In genomic region chr6:93164781-93165180, GRCh38 we compare ENCODE assay signal across 29 cellular contexts.
DNase-seq lines count a peak whose midpoint lies in the region; ATAC-seq, FAIRE-seq and TF ChIP-seq lines count a peak whose summit lies in the region.
"Had no signal": no experiment of that assay in that cellular context is flagged by ENCODE, and none has a peak within 500 bp of the region (broad histone marks: within the 10 kb centered on the region; RNA-seq: fewer than 3 reads in every experiment).

No MANE protein-coding gene starts in this region.

- no peak overlapping the region for H3K14ac ChIP-seq in H1 (ENCODE audit: insufficient read length)

- no peak overlapping the region for H3K18ac ChIP-seq in H1 (ENCODE audit: extremely low read depth, low read length)

- no peak for TF ChIP-seq POLR2A in H1 (IDR thresholded peaks at IDR 0.05; ENCODE audit: control extremely low read depth in 1 of 2, low read depth in 2 of 2, low read length in 2 of 2)

- no peak for TF ChIP-seq EP300 in H1 (IDR thresholded peaks at IDR 0.05; ENCODE audit: borderline replicate concordance in 1 of 2, low read depth in 2 of 2, low read length in 2 of 2)

- no peak overlapping the region for H3K9ac ChIP-seq in H1 (replicated peaks in 1 of 4; ENCODE audit: extremely low read depth in 1 of 4, low read depth in 3 of 4, low read length in 3 of 4)
- H3K9ac ChIP-seq: KMS-11 had no signal

- no peak overlapping the region for H2BK120ac ChIP-seq in H1 (replicated peaks; ENCODE audit: low read depth, low read length)

- no peaks in the 10 kb centered on the region for H3K4me1 Mint-ChIP-seq in activated naive CD8-positive, alpha-beta T cell treated with anti-CD3 and anti-CD28 coated beads, Interleukin-2, amount 50 U/mL, for 24 hours
- H3K4me1 Mint-ChIP-seq: activated CD4-positive, alpha-beta T cell treated with anti-CD3 and anti-CD28 coated beads, Interleukin-2, amount 10 ng/mL, durations not matched to agents 7 days and 5 days; mesothelial cell of epicardium; natural killer cell; WTC11 had no signal

- H2BK15ac ChIP-seq in H1 (ENCODE audit: low read length) = no peak overlapping the region

- ATAC-seq in activated naive CD8-positive, alpha-beta T cell treated with anti-CD3 and anti-CD28 coated beads, Interleukin-2, amount 50 U/mL, for 24 hours = no peak
- ATAC-seq in GM21528 (IDR thresholded peaks at IDR 0.05; ENCODE audit: low FRiP score, unreplicated experiment) = no peak
- ATAC-seq in GM19035 (IDR thresholded peaks at IDR 0.05; ENCODE audit: unreplicated experiment) = no peak
- ATAC-seq: activated T-cell treated with anti-CD3 and anti-CD28 coated beads, Interleukin-2, amount 50 U/mL, for 4 hours; gastrocnemius medialis; natural killer cell; WTC11 had no signal

- H3K27ac Mint-ChIP-seq in activated naive CD8-positive, alpha-beta T cell treated with anti-CD3 and anti-CD28 coated beads, Interleukin-2, amount 50 U/mL, for 24 hours = no peak overlapping the region
- H3K27ac Mint-ChIP-seq: activated CD4-positive, alpha-beta T cell treated with anti-CD3 and anti-CD28 coated beads, Interleukin-2, amount 10 ng/mL, durations not matched to agents 7 days and 5 days; mesothelial cell of epicardium; natural killer cell; WTC11 had no signal

- H3K36me3 Mint-ChIP-seq in activated naive CD8-positive, alpha-beta T cell treated with anti-CD3 and anti-CD28 coated beads, Interleukin-2, amount 50 U/mL, for 24 hours (ENCODE audit: low read depth) = no peaks in the 10 kb centered on the region
- H3K36me3 Mint-ChIP-seq: mesothelial cell of epicardium, natural killer cell, WTC11 had no signal

- H3K23ac ChIP-seq in H1 (ENCODE audit: insufficient read length) = no peak overlapping the region

- no peak overlapping the region for H3K4me3 Mint-ChIP-seq in activated naive CD8-positive, alpha-beta T cell treated with anti-CD3 and anti-CD28 coated beads, Interleukin-2, amount 50 U/mL, for 24 hours
- H3K4me3 Mint-ChIP-seq: activated CD4-positive, alpha-beta T cell treated with anti-CD3 and anti-CD28 coated beads, Interleukin-2, amount 10 ng/mL, durations not matched to agents 7 days and 5 days; activated T-cell treated with anti-CD3 and anti-CD28 coated beads, Interleukin-2, amount 50 U/mL, for 4 hours; mesothelial cell of epicardium; natural killer cell; WTC11 had no signal

- H2AFZ ChIP-seq in H1 (ENCODE audit: low read length) = 0 out of 2 replicates have a peak overlapping the region, but pooled peaks have one; percentile 34

- H3K56ac ChIP-seq in H1 (replicated peaks; ENCODE audit: insufficient read length, low read depth, low read length) = no peak overlapping the region

- H2BK20ac ChIP-seq in H1 (ENCODE audit: low read length) = no peak overlapping the region

- peak; percentile 92 for DNase-seq in DMS53 (lab: John Stamatoyannopoulos, UW)
- DNase-seq in NCI-H69 (lab: John Stamatoyannopoulos, UW) = peak; percentile 23
- DNase-seq in H1 (ENCODE audit: low read depth in 1 of 2, low spot score in 2 of 2) = no peak
- DNase-seq in non-pigmented ciliary epithelial cell (ENCODE audit: low read depth) = peak; percentile 27
- no peak for DNase-seq in activated naive CD8-positive, alpha-beta T cell treated with anti-CD3 and anti-CD28 coated beads, Interleukin-2, amount 50 U/mL, for 24 hours
- DNase-seq: activated CD4-positive, alpha-beta T cell treated with anti-CD3 and anti-CD28 coated beads, Interleukin-2, amount 10 ng/mL, durations not matched to agents 7 days and 5 days; activated naive CD4-positive, alpha-beta T cell; activated T-cell treated with anti-CD3 and anti-CD28 coated beads, Interleukin-2, amount 50 U/mL, for 4 hours; BE2C; Caco-2; colonic mucosa; esophagus squamous epithelium; gastrocnemius medialis; HCEC 1CT; hypothalamus; natural killer cell; NCI-H1436 treated with DMSO at 0.1 percent for 48 hours; NCI-H446; small intestine; stimulated activated CD8-positive, alpha-beta memory T cell treated with anti-CD3 and anti-CD28 coated beads, Interleukin-4, amount 100 ng/mL, for 48 hours; stomach; thyroid gland had no signal

- H3K4me1 ChIP-seq in H1 (replicated peaks in 1 of 4; ENCODE audit: control insufficient read depth in 3 of 4, insufficient read depth in 4 of 4, low read length in 3 of 4) = no peaks in the 10 kb centered on the region
- H3K4me1 ChIP-seq: BE2C, breast epithelium, Caco-2, colonic mucosa, esophagus squamous epithelium, gastrocnemius medialis, stomach, thyroid gland had no signal

- H4K91ac ChIP-seq in H1 (replicated peaks; ENCODE audit: insufficient read length, low read length) = no peak overlapping the region

- no peak overlapping the region for H2BK12ac ChIP-seq in H1 (ENCODE audit: low read depth, low read length)

- no peak overlapping the region for H2AK5ac ChIP-seq in H1 (ENCODE audit: low read depth, low read length)

- H3K36me3 ChIP-seq in H1 (ENCODE audit: control insufficient read depth in 2 of 4, insufficient read depth in 4 of 4, low read length in 3 of 4) = no peaks in the 10 kb centered on the region
- H3K36me3 ChIP-seq: BE2C, breast epithelium, colonic mucosa, esophagus squamous epithelium, gastrocnemius medialis, stomach, thyroid gland had no signal

- H3K4me2 ChIP-seq in H1 (ENCODE audit: insufficient read depth in 1 of 2, low read depth in 2 of 2, low read length in 2 of 2) = no peak overlapping the region
- H3K4me2 ChIP-seq: KMS-11 had no signal

- no peak overlapping the region for H3K4me3 ChIP-seq in H1 (ENCODE audit: extremely low read depth in 1 of 4, insufficient read depth in 2 of 4, low read depth in 3 of 4, low read length in 4 of 4)
- H3K4me3 ChIP-seq: breast epithelium, colonic mucosa, esophagus squamous epithelium, gastrocnemius medialis, stomach, thyroid gland had no signal

- POLR2A ChIA-PET in H1 (lab: Charles Lee; ENCODE audit: partially characterized antibody) = no interaction called here

- no peak for TF ChIP-seq CTCF in H1 (IDR thresholded peaks at IDR 0.05; ENCODE audit: control extremely low read depth in 1 of 3, insufficient read depth in 1 of 3, low read depth in 1 of 3, low read length in 3 of 3)

- H4K5ac ChIP-seq in H1 (ENCODE audit: insufficient read length, low read depth, low read length) = no peak overlapping the region

- H3K4ac ChIP-seq in H1 (replicated peaks; ENCODE audit: insufficient read length, low read depth, low read length) = no peak overlapping the region

- H3K79me1 ChIP-seq in H1 (ENCODE audit: low read depth, low read length) = no peaks in the 10 kb centered on the region

- no peaks in the 10 kb centered on the region for H3K79me2 ChIP-seq in H1 (ENCODE audit: control insufficient read depth in 1 of 2, insufficient read depth in 2 of 2, low read length in 2 of 2)

- CTCF ChIA-PET in H1 (lab: Charles Lee; ENCODE audit: partially characterized antibody) = no interaction called here

- H3K23me2 ChIP-seq in H1 (ENCODE audit: low read depth, low read length) = no peaks in the 10 kb centered on the region

- no peak overlapping the region for H2BK5ac ChIP-seq in H1 (ENCODE audit: low read depth, low read length)

- TF ChIP-seq RAD21 in H1 (IDR thresholded peaks at IDR 0.05 in 1 of 2, conservative IDR thresholded peaks at IDR 0.05 in 1 of 2; ENCODE audit: low read depth in 2 of 2, low read length in 2 of 2) = no peak

- no peaks in the 10 kb centered on the region for H3K27me3 ChIP-seq in H1 (replicated peaks in 1 of 4; ENCODE audit: control insufficient read depth in 3 of 4, extremely low read depth in 1 of 4, insufficient read depth in 3 of 4, low read length in 3 of 4)
- H3K27me3 ChIP-seq: BE2C, breast epithelium, colonic mucosa, esophagus squamous epithelium, gastrocnemius medialis, stomach, thyroid gland had no signal

- H3K27me3 Mint-ChIP-seq in activated naive CD8-positive, alpha-beta T cell treated with anti-CD3 and anti-CD28 coated beads, Interleukin-2, amount 50 U/mL, for 24 hours = no peaks in the 10 kb centered on the region
- H3K27me3 Mint-ChIP-seq: activated CD4-positive, alpha-beta T cell treated with anti-CD3 and anti-CD28 coated beads, Interleukin-2, amount 10 ng/mL, durations not matched to agents 7 days and 5 days had no signal

- H3K9me3 ChIP-seq in H1 (ENCODE audit: insufficient read depth in 2 of 2, low read depth in 1 of 2, low read length in 1 of 2) = no peaks in the 10 kb centered on the region
- H3K9me3 ChIP-seq: BE2C, breast epithelium, Caco-2, colonic mucosa, esophagus squamous epithelium, gastrocnemius medialis, stomach, thyroid gland had no signal

- H3K9me3 Mint-ChIP-seq in activated naive CD8-positive, alpha-beta T cell treated with anti-CD3 and anti-CD28 coated beads, Interleukin-2, amount 50 U/mL, for 24 hours = no peaks in the 10 kb centered on the region
- H3K9me3 Mint-ChIP-seq: activated T-cell treated with anti-CD3 and anti-CD28 coated beads, Interleukin-2, amount 50 U/mL, for 4 hours; mesothelial cell of epicardium had no signal

- no peak for FAIRE-seq in H1 (lab: Jason Lieb, UNC)
- FAIRE-seq: GM18507, small intestine had no signal

- H3K27ac ChIP-seq in H1 (ENCODE audit: low read depth, low read length) = no peak overlapping the region
- H3K27ac ChIP-seq: breast epithelium, colonic mucosa, esophagus squamous epithelium, gastrocnemius medialis, KMS-11, stomach, thyroid gland had no signal

- no peak overlapping the region for H4K8ac ChIP-seq in H1 (ENCODE audit: extremely low read depth, insufficient read depth, low read length)

- H4K20me1 ChIP-seq in H1 (replicated peaks in 1 of 2; ENCODE audit: control insufficient read depth in 1 of 2, insufficient read depth in 2 of 2, low read length in 2 of 2) = no peaks in the 10 kb centered on the region

TF ChIP-seq in H1, 55 proteins besides CTCF, POLR2A, EP300 and RAD21 (continues in another document):
- TF ChIP-seq EZH2 (IDR thresholded peaks at IDR 0.05; ENCODE audit: low read depth, low read length, severe bottlenecking) (no peak), POU5F1 (IDR thresholded peaks at IDR 0.05; ENCODE audit: low read depth, low read length) (no peak), GABPA (IDR thresholded peaks at IDR 0.05; ENCODE audit: borderline replicate concordance, insufficient read depth, low read length) (no peak), CBX5 (IDR thresholded peaks at IDR 0.05; ENCODE audit: low read depth, low read length) (no peak), ZNF274 (IDR thresholded peaks at IDR 0.05; ENCODE audit: borderline replicate concordance, extremely low read depth, low read length) (no peak), SUZ12 (IDR thresholded peaks at IDR 0.05; ENCODE audit: low read length) (no peak), CREB1 (IDR thresholded peaks at IDR 0.05) (no peak), NRF1 (IDR thresholded peaks at IDR 0.05; ENCODE audit: low read depth, low read length) (no peak), JUND (IDR thresholded peaks at IDR 0.05; ENCODE audit: low read length) (no peak), HDAC2 (IDR thresholded peaks at IDR 0.05; ENCODE audit: borderline replicate concordance in 1 of 2, low read depth in 2 of 2, low read length in 2 of 2) (no peak), KDM5A (IDR thresholded peaks at IDR 0.05; ENCODE audit: low read length) (no peak), TEAD4 (IDR thresholded peaks at IDR 0.05; ENCODE audit: low read depth, low read length) (no peak), EGR1 (IDR thresholded peaks at IDR 0.05; ENCODE audit: borderline replicate concordance, low read depth, low read length) (no peak), KDM4A (IDR thresholded peaks at IDR 0.05; ENCODE audit: low read depth, low read length, severe bottlenecking) (no peak), BACH1 (IDR thresholded peaks at IDR 0.05; ENCODE audit: low read length) (no peak)

Comparison
In these comparisons a context has a peak if more than half of its experiments do, and no peak if none do; other contexts are left out.
1. DNase-seq: peak in DMS53 (single experiment), NCI-H69 (single experiment) and non-pigmented ciliary epithelial cell (single experiment); none in H1 (0 of 2) and activated naive CD8-positive, alpha-beta T cell treated with anti-CD3 and anti-CD28 coated beads, Interleukin-2, amount 50 U/mL, for 24 hours (single experiment).